ENCODE assay signal across 29 cellular contexts in genomic region chr17:28493467-28493866, GRCh38. TPM values are rescaled to one million over a fixed set of nuclear protein-coding genes. Genes with fewer than 3 reads are reported as not detected.
DNase-seq lines count a peak whose midpoint lies in the region; TF ChIP-seq lines count a peak whose summit lies in the region.
"Had no signal": no experiment of that assay in that cellular context is flagged by ENCODE, and none has a peak within 500 bp of the region (broad histone marks: within the 10 kb centered on the region; RNA-seq: fewer than 3 reads in every experiment).

No MANE protein-coding gene starts in this region.

- H3K9me3 Mint-ChIP-seq in MCF 10A (ENCODE audit: unreplicated experiment), result no peaks in the 10 kb centered on the region
- H3K9me3 Mint-ChIP-seq: activated CD8-positive, alpha-beta T cell treated with anti-CD3 and anti-CD28 coated beads for 36 hours; CD8-positive, alpha-beta memory T cell; GM23338; stimulated activated effector memory CD8-positive, alpha-beta T cell treated with anti-CD3 and anti-CD28 coated beads, Interleukin-12 subunit alpha, Interleukin-12 subunit beta, amount 100 ng/mL, for 72 hours had no signal

- intact Hi-C loops in MCF 10A (cut with micrococcal nuclease), result loop anchor here (5.0 kb wide), 2 partner anchors 156 to 261 kb away; partner anchors contain the start of genes IFT20 and TNFAIP1

- POLR2A ChIA-PET in MCF 10A (lab: Yijun Ruan, JAX), result interaction anchor here (0.7 to 2.2 kb wide), 7 partner anchors 46 to 174 kb away, joined by 3 to 23 read pairs (median 4); partner anchors contain the start of gene POLDIP2

- H3K4me3 ChIP-seq in fibroblast of villous mesenchyme (ENCODE audit: low read depth, low read length) (no peak overlapping the region), skeletal muscle cell (ENCODE audit: low read depth, low read length) (no peak overlapping the region)
- H3K4me3 ChIP-seq: GM23338, Peyer's patch, SJSA1, uterus had no signal

- H3K27me3 Mint-ChIP-seq in MCF 10A (ENCODE audit: insufficient read depth, unreplicated experiment), result no peaks in the 10 kb centered on the region

- peaks cover 8% of the 10 kb centered on the region for H3K4me1 Mint-ChIP-seq in MCF 10A (ENCODE audit: insufficient read depth, unreplicated experiment)
- H3K4me1 Mint-ChIP-seq: CD8-positive, alpha-beta memory T cell; stimulated activated effector memory CD8-positive, alpha-beta T cell treated with anti-CD3 and anti-CD28 coated beads, Interleukin-12 subunit alpha, Interleukin-12 subunit beta, amount 100 ng/mL, for 72 hours had no signal

- BruUV-seq in MCF 10A (replicated peaks; lab: Mats Ljungman, UMichigan), result no TSS peak

- CTCF ChIA-PET in MCF 10A (lab: Yijun Ruan, JAX), result interaction anchor here (0.6 to 5.9 kb wide), 20 partner anchors 14 to 726 kb away, joined by 3 to 98 read pairs (median 4); no protein-coding TSS in a partner anchor

- H3K4me3 Mint-ChIP-seq in MCF 10A (ENCODE audit: unreplicated experiment), result no peak overlapping the region
- H3K4me3 Mint-ChIP-seq: activated CD8-positive, alpha-beta T cell treated with anti-CD3 and anti-CD28 coated beads for 36 hours; CD8-positive, alpha-beta memory T cell; GM23338; stimulated activated effector memory CD8-positive, alpha-beta T cell treated with anti-CD3 and anti-CD28 coated beads, Interleukin-12 subunit alpha, Interleukin-12 subunit beta, amount 100 ng/mL, for 72 hours had no signal

- TF ChIP-seq CTCF in fibroblast of villous mesenchyme (IDR thresholded peaks at IDR 0.05; ENCODE audit: insufficient read depth, low read depth, low read length), result no peak
- TF ChIP-seq CTCF in MCF 10A (IDR thresholded peaks at IDR 0.05; ENCODE audit: unreplicated experiment), result no peak

- DNase-seq in EH (ENCODE audit: low read depth) (peak; percentile 25), M059J (ENCODE audit: low read depth) (peak; percentile 44), fibroblast of villous mesenchyme (ENCODE audit: low read depth) (peak; percentile 61), skeletal muscle cell (ENCODE audit: low read depth) (peak; percentile 29), CD1c-positive myeloid dendritic cell (ENCODE audit: extremely low spot score) (no peak), MCF 10A (ENCODE audit: unreplicated experiment) (no peak)
- DNase-seq in activated CD8-positive, alpha-beta memory T cell treated with anti-CD3 and anti-CD28 coated beads, Interleukin-2, amount 50 U/mL, for 4 hours, result no peak
- no peak for DNase-seq in stimulated activated CD4-positive, alpha-beta T cell treated with anti-CD3 and anti-CD28 coated beads, Interleukin-12 subunit alpha, Interleukin-12 subunit beta, amount 100 ng/mL, for 4 hours
- DNase-seq: activated CD4-positive, alpha-beta T cell treated with anti-CD3 and anti-CD28 coated beads for 1 hour; activated CD8-positive, alpha-beta T cell treated with anti-CD3 and anti-CD28 coated beads for 36 hours; activated gamma-delta T cell; activated T-cell treated with anti-CD3 and anti-CD28 coated beads, Interleukin-2, amount 50 U/mL, for 1 hour; CD8-positive, alpha-beta memory T cell; DMS153; GF-D8; NCI-H1694 treated with DMSO at 0.1 percent for 48 hours; NCI-H526; occipital lobe; Peyer's patch; stimulated activated CD4-positive, alpha-beta T cell treated with anti-CD3 and anti-CD28 coated beads, Interleukin-2, amount 100 ng/mL, for 48 hours; T-helper 1 cell; uterus had no signal

- H3K27ac Mint-ChIP-seq in MCF 10A (ENCODE audit: low read depth, unreplicated experiment), result no peak overlapping the region
- H3K27ac Mint-ChIP-seq: activated CD8-positive, alpha-beta T cell treated with anti-CD3 and anti-CD28 coated beads for 36 hours; GM23338; stimulated activated effector memory CD8-positive, alpha-beta T cell treated with anti-CD3 and anti-CD28 coated beads, Interleukin-12 subunit alpha, Interleukin-12 subunit beta, amount 100 ng/mL, for 72 hours had no signal

- no peaks in the 10 kb centered on the region for H3K36me3 Mint-ChIP-seq in MCF 10A (ENCODE audit: insufficient read depth, unreplicated experiment)
- H3K36me3 Mint-ChIP-seq: CD8-positive, alpha-beta memory T cell; stimulated activated effector memory CD8-positive, alpha-beta T cell treated with anti-CD3 and anti-CD28 coated beads, Interleukin-12 subunit alpha, Interleukin-12 subunit beta, amount 100 ng/mL, for 72 hours had no signal

RNA-seq across cellular contexts. Expression of gene FOXN1, which starts 12.7 kb away (rescaled TPM):
- total RNA-seq in M059J (2014; rRNA removed; shearing (Covaris generic)), result not detected in 2 replicates
- total RNA-seq in fibroblast of villous mesenchyme (not detected in 2 replicates), MCF 10A (2022) (not detected in 2 replicates)
- total RNA-seq: activated CD8-positive, alpha-beta T cell treated with anti-CD3 and anti-CD28 coated beads for 36 hours; CD8-positive, alpha-beta memory T cell; cerebellum; frontal cortex; GM23338; lung microvascular endothelial cell; occipital lobe; Peyer's patch; SJSA1; temporal lobe; uterus had no signal

RNA-seq across cellular contexts. Expression of gene SLC13A2, which starts 20.0 kb away (rescaled TPM):
- not detected in 2 replicates for total RNA-seq in M059J (2014; rRNA removed; shearing (Covaris generic))
- total RNA-seq in fibroblast of villous mesenchyme (not detected in 2 replicates), MCF 10A (2022) (not detected in 2 replicates)
- total RNA-seq: activated CD8-positive, alpha-beta T cell treated with anti-CD3 and anti-CD28 coated beads for 36 hours; CD8-positive, alpha-beta memory T cell; cerebellum; frontal cortex; GM23338; lung microvascular endothelial cell; occipital lobe; SJSA1; temporal lobe; uterus had no signal

RNA-seq across cellular contexts. Expression of gene UNC119, which starts 59.0 kb away (rescaled TPM):
- 29.8 and 36.9 TPM in 2 replicates for total RNA-seq in M059J (2014; rRNA removed; shearing (Covaris generic))
- total RNA-seq in fibroblast of villous mesenchyme, result 19.6 and 21.6 TPM in 2 replicates
- 12.5 and 13.7 TPM in 2 replicates for total RNA-seq in MCF 10A (2022)

Comparison
In these comparisons a context has a peak if more than half of its experiments do, and no peak if none do; other contexts are left out.
1. DNase-seq: peak in EH (single experiment), M059J (single experiment), fibroblast of villous mesenchyme (single experiment) and skeletal muscle cell (single experiment); none in activated CD8-positive, alpha-beta memory T cell treated with anti-CD3 and anti-CD28 coated beads, Interleukin-2, amount 50 U/mL, for 4 hours (single experiment), CD1c-positive myeloid dendritic cell (single experiment), MCF 10A (single experiment) and stimulated activated CD4-positive, alpha-beta T cell treated with anti-CD3 and anti-CD28 coated beads, Interleukin-12 subunit alpha, Interleukin-12 subunit beta, amount 100 ng/mL, for 4 hours (single experiment).